ENCODE assay signal across 8 cellular contexts in the genomic region with DNA sequence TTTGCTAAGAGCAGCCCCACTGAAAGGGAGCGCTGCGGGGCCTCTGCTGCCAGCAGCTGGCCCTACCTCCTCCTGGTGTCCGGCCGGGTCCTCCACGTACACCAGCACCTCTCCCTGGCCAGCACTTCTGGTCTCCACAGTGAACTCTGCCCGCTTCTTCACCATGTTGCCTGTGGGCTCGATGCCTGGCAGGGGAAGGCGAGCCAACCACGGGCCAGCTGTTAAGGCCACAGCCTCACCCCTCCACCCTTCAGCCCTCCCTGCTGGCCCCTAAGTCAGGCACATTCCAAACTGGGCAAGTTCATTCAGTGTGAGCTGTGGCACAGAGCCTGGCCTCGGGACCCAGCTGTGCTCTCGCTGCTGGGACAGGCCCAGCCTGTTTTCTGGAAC. TPM values are rescaled to one million over a fixed set of nuclear protein-coding genes. Genes with fewer than 3 reads are reported as not detected.
DNase-seq lines count a peak whose midpoint lies in the region; ATAC-seq, FAIRE-seq and TF ChIP-seq lines count a peak whose summit lies in the region.
"Had no signal": no experiment of that assay in that cellular context is flagged by ENCODE, and none has a peak within 500 bp of the region (broad histone marks: within the 10 kb centered on the region; RNA-seq: fewer than 3 reads in every experiment).

No MANE protein-coding gene starts in this region.

- WGBS in K562 (ENCODE audit: insufficient coverage, low coverage, missing lambda C conversion rate) = 100% methylated on average over 5 of the region's 11 CpGs

- POLR2A ChIA-PET in K562 (lab: Yijun Ruan, JAX) = no interaction called here
- POLR2A ChIA-PET in naive thymus-derived CD4-positive, alpha-beta T cell (lab: Charles Lee) = interaction anchor here (0.7 kb wide), 1 partner anchor 72 kb away, joined by 3 read pairs; no protein-coding TSS in a partner anchor

- H3K27me3 Mint-ChIP-seq in naive thymus-derived CD4-positive, alpha-beta T cell = no peaks in the 10 kb centered on the region

- H3K27ac ChIP-seq in K562 (ENCODE audit: extremely low read depth, low read depth, low read length) = no peak overlapping the region
- peak overlapping the region; percentile 41 for H3K27ac ChIP-seq in naive thymus-derived CD4-positive, alpha-beta T cell (ENCODE audit: low read depth, low read length)

- H3K9me3 Mint-ChIP-seq in naive thymus-derived CD4-positive, alpha-beta T cell = no peaks in the 10 kb centered on the region

- peaks cover 61% of the 10 kb centered on the region for H3K79me2 ChIP-seq in K562 (ENCODE audit: control insufficient read depth, insufficient read depth, low read length)

- TF ChIP-seq RAD21 in K562 (CRISPR knock-in tag; conservative IDR thresholded peaks at IDR 0.05 in 1 of 2, IDR thresholded peaks at IDR 0.05 in 1 of 2) = no peak

- peaks cover 10 to 65% of the 10 kb centered on the region in 2 experiments for H3K4me1 ChIP-seq in K562 (replicated peaks in 1 of 2; ENCODE audit: control insufficient read depth in 2 of 2, insufficient read depth in 2 of 2, low read length in 2 of 2)
- peaks cover 16 to 25% of the 10 kb centered on the region in 2 donors for H3K4me1 ChIP-seq in naive thymus-derived CD4-positive, alpha-beta T cell (ENCODE audit: control insufficient read depth in 2 of 2, insufficient read depth in 2 of 2, low read length in 2 of 2)

- BruUV-seq in K562 (replicated peaks; lab: Mats Ljungman, UMichigan) = no TSS peak

- no peaks in the 10 kb centered on the region for H3K27me3 ChIP-seq in K562 (ENCODE audit: control insufficient read depth in 2 of 2, insufficient read depth in 2 of 2, low read length in 2 of 2)
- H3K27me3 ChIP-seq in naive thymus-derived CD4-positive, alpha-beta T cell (ENCODE audit: control insufficient read depth in 2 of 2, insufficient read depth in 2 of 2, low read length in 2 of 2) = no peaks in the 10 kb centered on the region

- CTCF ChIA-PET in K562 (lab: Yijun Ruan, JAX; ENCODE audit: low intra/inter-chr PET ratio) = no interaction called here
- CTCF ChIA-PET in naive thymus-derived CD4-positive, alpha-beta T cell (lab: Charles Lee) = no interaction called here

- H3K36me3 Mint-ChIP-seq in naive thymus-derived CD4-positive, alpha-beta T cell = peaks cover 0 to 25% (median 0%) of the 10 kb centered on the region in 5 donors

- peak overlapping the region in 1 of 2 experiments; percentile 26; a peak in 1 of 4 replicates for H3K9ac ChIP-seq in K562 (ENCODE audit: insufficient read depth in 1 of 2, low read depth in 2 of 2, low read length in 2 of 2)

- TF ChIP-seq POLR2A in K562 (conservative IDR thresholded peaks at IDR 0.05) = 0 out of 2 replicates have a peak, but pooled peaks have one; percentile 22

- no peaks in the 10 kb centered on the region for H3K9me3 ChIP-seq in K562 (replicated peaks; ENCODE audit: control insufficient read depth, insufficient read depth, low read depth, low read length)
- no peaks in the 10 kb centered on the region for H3K9me3 ChIP-seq in naive thymus-derived CD4-positive, alpha-beta T cell (ENCODE audit: control insufficient read depth in 2 of 3, low read length in 3 of 3)

- FAIRE-seq in K562 (lab: Jason Lieb, UNC) = no peak
- FAIRE-seq: D721Med had no signal

- ATAC-seq in K562 = no peak
- ATAC-seq in naive thymus-derived CD4-positive, alpha-beta T cell = no peak

- peaks cover 0 to 18% (median 6%) of the 10 kb centered on the region in 7 donors for H3K4me1 Mint-ChIP-seq in naive thymus-derived CD4-positive, alpha-beta T cell

- in situ Hi-C loops in K562 (cut with MboI) = no loop called here

- no peaks in the 10 kb centered on the region for H3K9me1 ChIP-seq in K562 (ENCODE audit: control insufficient read depth, insufficient read depth, low read length)

- no peak for TF ChIP-seq CTCF in K562 (IDR thresholded peaks at IDR 0.05 in 2 of 3, conservative IDR thresholded peaks at IDR 0.05 in 1 of 3; ENCODE audit: insufficient read depth in 2 of 3, low read depth in 1 of 3, low read length in 3 of 3)

- H3K4me3 ChIP-seq in K562 = no peak overlapping the region
- no peak overlapping the region for H3K4me3 ChIP-seq in naive thymus-derived CD4-positive, alpha-beta T cell (ENCODE audit: low read length)

- intact Hi-C loops in K562 (cut with micrococcal nuclease) = no loop called here
- intact Hi-C loops in naive thymus-derived CD4-positive, alpha-beta T cell (cut with micrococcal nuclease) = no loop called here

- no peaks in the 10 kb centered on the region; the same call in 1 of the 2 replicates for H4K20me1 ChIP-seq in K562 (replicated peaks; ENCODE audit: control insufficient read depth, insufficient read depth, low read length)

- H3K36me3 ChIP-seq in K562 (ENCODE audit: control insufficient read depth, insufficient read depth, low read length) = peaks cover 68% of the 10 kb centered on the region; the same call in 2 of the 3 replicates
- peaks cover 26 to 63% (median 31%) of the 10 kb centered on the region in 3 experiments for H3K36me3 ChIP-seq in naive thymus-derived CD4-positive, alpha-beta T cell (ENCODE audit: control insufficient read depth in 2 of 3, insufficient read depth in 3 of 3, low read length in 3 of 3)

- H3K27ac Mint-ChIP-seq in naive thymus-derived CD4-positive, alpha-beta T cell = peak overlapping the region in 4 of 9 donors; percentile 5 to 41 (median 28)

- H3K4me2 ChIP-seq in K562 (ENCODE audit: insufficient read depth, low read length) = no peak overlapping the region

- H3K4me3 Mint-ChIP-seq in naive thymus-derived CD4-positive, alpha-beta T cell = no peak overlapping the region

- H2AFZ ChIP-seq in K562 (ENCODE audit: low read depth, low read length) = no peak overlapping the region

- TF ChIP-seq EP300 in K562 (IDR thresholded peaks at IDR 0.05; ENCODE audit: low read length) = no peak

- DNase-seq in C1 segment of cervical spinal cord (lab: John Stamatoyannopoulos, UW) = peak in 9 of 14 donors; percentile 15 to 58 (median 37)
- DNase-seq in K562 (ENCODE audit: extremely low read depth in 1 of 4, low spot score in 3 of 4) = no peak
- DNase-seq in naive thymus-derived CD4-positive, alpha-beta T cell = no peak
- DNase-seq in NCI-H82 (lab: John Stamatoyannopoulos, UW) = no peak
- DNase-seq in T-helper 9 cell = no peak
- no peak for DNase-seq in HPDE6-E6E7 (ENCODE audit: extremely low spot score)
- DNase-seq: NCI-H2081 had no signal

RNA-seq across cellular contexts. Expression of gene FLNA, which starts 7.8 kb away (rescaled TPM):
- total RNA-seq in K562 (2011; cell fraction: chromatin; rRNA removed; ENCODE audit: low replicate concordance) = 432 and 1,364 TPM in 2 replicates
- 816 and 818 TPM in 2 replicates for total RNA-seq in K562 (2011; cell fraction: nucleolus; rRNA removed)
- 362 and 459 TPM in 2 replicates for total RNA-seq in K562 (2011; cell fraction: nucleoplasm; rRNA removed)
- total RNA-seq in K562 (2014; rRNA removed) (554 and 803 TPM in 2 replicates), K562 (2014; rRNA removed; fragmentation: Illumina TruSeq; extraction: Trizol) (72.2 and 110 TPM in 2 replicates), K562 (2015; rRNA removed; fragmentation: Illumina TruSeq; extraction: Trizol) (135 and 162 TPM in 2 replicates), K562 (2021) (672 and 735 TPM in 2 replicates)
- polyA plus RNA-seq in K562 (2011; rRNA removed) (86.6 and 165 TPM in 2 replicates), K562 (2014; fragmentation: Illumina TruSeq; extraction: Trizol) (329 and 438 TPM in 2 replicates), K562 (2014; fragmentation: Nextera tagmentation; extraction: Ambion mirVana) (1 to 10 TPM; 6.2 to 6.8 TPM), K562 (2014; rRNA removed) (226 and 245 TPM in 2 replicates)
- polyA plus RNA-seq in K562 (2011; cell fraction: cytosol; rRNA removed) = 122 and 183 TPM in 2 replicates
- polyA plus RNA-seq in K562 (2011; cell fraction: nucleus; rRNA removed) = 624 and 751 TPM in 2 replicates
- polyA plus RNA-seq in K562 (2012) = 392 and 593 TPM in 2 replicates
- polyA minus RNA-seq in K562 (2011; rRNA and poly(A)+ RNA removed) = 249 and 291 TPM in 2 replicates
- 522 and 767 TPM in 2 replicates for polyA minus RNA-seq in K562 (2011; cell fraction: cytosol; rRNA and poly(A)+ RNA removed)
- 248 and 324 TPM in 2 replicates for polyA minus RNA-seq in K562 (2011; cell fraction: nucleus; rRNA and poly(A)+ RNA removed)
- 1,000 to 10,000 TPM in 2 of 5 experiments, 100 to 1,000 TPM in 3; 440 to 1,423 (median 604) TPM for total RNA-seq in naive thymus-derived CD4-positive, alpha-beta T cell
- polyA plus RNA-seq in naive thymus-derived CD4-positive, alpha-beta T cell = 100 to 1,000 TPM in 1 of 2 donors, 10 to 100 TPM in 1; 96.0 to 333 TPM

RNA-seq across cellular contexts. Expression of gene EMD, which starts 12.4 kb away (rescaled TPM):
- 41.8 and 93.2 TPM in 2 replicates for total RNA-seq in K562 (2011; cell fraction: chromatin; rRNA removed; ENCODE audit: low replicate concordance)
- total RNA-seq in K562 (2011; cell fraction: nucleolus; rRNA removed) = 88.9 and 97.4 TPM in 2 replicates
- 70.5 and 73.6 TPM in 2 replicates for total RNA-seq in K562 (2011; cell fraction: nucleoplasm; rRNA removed)
- total RNA-seq in K562 (2014; rRNA removed) (32.9 and 36.2 TPM in 2 replicates), K562 (2014; rRNA removed; fragmentation: Illumina TruSeq; extraction: Trizol) (37.5 and 38.3 TPM in 2 replicates), K562 (2015; rRNA removed; fragmentation: Illumina TruSeq; extraction: Trizol) (61.9 and 67.8 TPM in 2 replicates), K562 (2021) (124 and 135 TPM in 2 replicates)
- polyA plus RNA-seq in K562 (2011; rRNA removed) (77.4 and 81.2 TPM in 2 replicates), K562 (2014; fragmentation: Illumina TruSeq; extraction: Trizol) (177 and 206 TPM in 2 replicates), K562 (2014; fragmentation: Nextera tagmentation; extraction: Ambion mirVana) (1 to 10 TPM; 2.3 to 3.1 TPM), K562 (2014; rRNA removed) (86.7 and 110 TPM in 2 replicates)
- 100.0 and 121 TPM in 2 replicates for polyA plus RNA-seq in K562 (2011; cell fraction: cytosol; rRNA removed)
- 238 and 242 TPM in 2 replicates for polyA plus RNA-seq in K562 (2011; cell fraction: nucleus; rRNA removed)
- 125 and 134 TPM in 2 replicates for polyA plus RNA-seq in K562 (2012)
- 24.0 and 43.3 TPM in 2 replicates for polyA minus RNA-seq in K562 (2011; rRNA and poly(A)+ RNA removed)
- 51.3 and 57.9 TPM in 2 replicates for polyA minus RNA-seq in K562 (2011; cell fraction: cytosol; rRNA and poly(A)+ RNA removed)
- 28.5 and 40.8 TPM in 2 replicates for polyA minus RNA-seq in K562 (2011; cell fraction: nucleus; rRNA and poly(A)+ RNA removed)
- 100 to 1,000 TPM in 2 of 5 experiments, 10 to 100 TPM in 3; 53.5 to 141 (median 89.9) TPM for total RNA-seq in naive thymus-derived CD4-positive, alpha-beta T cell
- polyA plus RNA-seq in naive thymus-derived CD4-positive, alpha-beta T cell = 10 to 100 TPM; 31.5 to 34.6 TPM

RNA-seq across cellular contexts. Expression of gene RPL10, which starts 31.5 kb away (rescaled TPM):
- total RNA-seq in K562 (2011; cell fraction: chromatin; rRNA removed; ENCODE audit: low replicate concordance) = 652 and 1,355 TPM in 2 replicates
- total RNA-seq in K562 (2011; cell fraction: nucleolus; rRNA removed) = 1,356 and 1,561 TPM in 2 replicates
- total RNA-seq in K562 (2011; cell fraction: nucleoplasm; rRNA removed) = 1,670 and 2,786 TPM in 2 replicates
- total RNA-seq in K562 (2014; rRNA removed) (4,111 and 4,705 TPM in 2 replicates), K562 (2014; rRNA removed; fragmentation: Illumina TruSeq; extraction: Trizol) (3,682 and 4,010 TPM in 2 replicates), K562 (2015; rRNA removed; fragmentation: Illumina TruSeq; extraction: Trizol) (3,735 and 3,774 TPM in 2 replicates), K562 (2021) (4,299 and 4,408 TPM in 2 replicates)
- polyA plus RNA-seq in K562 (2011; rRNA removed) (5,297 and 6,545 TPM in 2 replicates), K562 (2014; fragmentation: Illumina TruSeq; extraction: Trizol) (6,119 and 7,432 TPM in 2 replicates), K562 (2014; fragmentation: Nextera tagmentation; extraction: Ambion mirVana) (1,000 to 10,000 TPM; 5,014 to 7,600 TPM), K562 (2014; rRNA removed) (6,193 and 7,323 TPM in 2 replicates)
- polyA plus RNA-seq in K562 (2011; cell fraction: cytosol; rRNA removed) = 7,052 and 10,074 TPM in 2 replicates
- polyA plus RNA-seq in K562 (2011; cell fraction: nucleus; rRNA removed) = 3,562 and 5,028 TPM in 2 replicates
- polyA plus RNA-seq in K562 (2012) = 5,208 and 8,851 TPM in 2 replicates
- polyA minus RNA-seq in K562 (2011; rRNA and poly(A)+ RNA removed) = 1,451 and 1,523 TPM in 2 replicates
- polyA minus RNA-seq in K562 (2011; cell fraction: cytosol; rRNA and poly(A)+ RNA removed) = 1,578 and 1,804 TPM in 2 replicates
- 368 and 622 TPM in 2 replicates for polyA minus RNA-seq in K562 (2011; cell fraction: nucleus; rRNA and poly(A)+ RNA removed)
- 1,000 to 10,000 TPM; 2,926 to 5,130 (median 5,063) TPM for total RNA-seq in naive thymus-derived CD4-positive, alpha-beta T cell
- polyA plus RNA-seq in naive thymus-derived CD4-positive, alpha-beta T cell = 1,000 to 10,000 TPM; 6,302 to 7,439 TPM

RNA-seq across cellular contexts. Expression of gene DNASE1L1, which starts 42.4 kb away (rescaled TPM):
- total RNA-seq in K562 (2011; cell fraction: chromatin; rRNA removed; ENCODE audit: low replicate concordance) = 14.4 and 29.9 TPM in 2 replicates
- 32.4 and 37.9 TPM in 2 replicates for total RNA-seq in K562 (2011; cell fraction: nucleolus; rRNA removed)
- 24.0 and 27.8 TPM in 2 replicates for total RNA-seq in K562 (2011; cell fraction: nucleoplasm; rRNA removed)
- total RNA-seq in K562 (2014; rRNA removed) (12.4 and 16.4 TPM in 2 replicates), K562 (2014; rRNA removed; fragmentation: Illumina TruSeq; extraction: Trizol) (5.7 and 5.9 TPM in 2 replicates), K562 (2015; rRNA removed; fragmentation: Illumina TruSeq; extraction: Trizol) (4.9 and 5.5 TPM in 2 replicates), K562 (2021) (10.9 and 11.2 TPM in 2 replicates)
- polyA plus RNA-seq in K562 (2011; rRNA removed) (12.6 and 14.8 TPM in 2 replicates), K562 (2014; fragmentation: Illumina TruSeq; extraction: Trizol) (7.9 and 12.9 TPM in 2 replicates), K562 (2014; fragmentation: Nextera tagmentation; extraction: Ambion mirVana) (under 1 TPM; 0.73 to 0.74 TPM), K562 (2014; rRNA removed) (11.6 and 16.4 TPM in 2 replicates)
- polyA plus RNA-seq in K562 (2011; cell fraction: cytosol; rRNA removed) = 18.6 and 34.4 TPM in 2 replicates
- polyA plus RNA-seq in K562 (2011; cell fraction: nucleus; rRNA removed) = 18.8 and 31.1 TPM in 2 replicates
- polyA plus RNA-seq in K562 (2012) = 14.5 and 24.0 TPM in 2 replicates
- polyA minus RNA-seq in K562 (2011; rRNA and poly(A)+ RNA removed) = 5.2 and 6.9 TPM in 2 replicates
- 8.1 and 9.3 TPM in 2 replicates for polyA minus RNA-seq in K562 (2011; cell fraction: cytosol; rRNA and poly(A)+ RNA removed)
- polyA minus RNA-seq in K562 (2011; cell fraction: nucleus; rRNA and poly(A)+ RNA removed) = 4.7 and 6.1 TPM in 2 replicates
- total RNA-seq in naive thymus-derived CD4-positive, alpha-beta T cell = 10 to 100 TPM; 18.4 to 31.1 (median 21.7) TPM
- polyA plus RNA-seq in naive thymus-derived CD4-positive, alpha-beta T cell = 10 to 100 TPM; 11.1 to 19.6 TPM

RNA-seq across cellular contexts. Expression of gene TAFAZZIN, which starts 44.7 kb away (rescaled TPM):
- total RNA-seq in K562 (2011; cell fraction: chromatin; rRNA removed; ENCODE audit: low replicate concordance) = 68.1 and 155 TPM in 2 replicates
- total RNA-seq in K562 (2011; cell fraction: nucleolus; rRNA removed) = 126 and 130 TPM in 2 replicates
- total RNA-seq in K562 (2011; cell fraction: nucleoplasm; rRNA removed) = 84.5 and 90.6 TPM in 2 replicates
- total RNA-seq in K562 (2014; rRNA removed) (20.2 and 33.7 TPM in 2 replicates), K562 (2014; rRNA removed; fragmentation: Illumina TruSeq; extraction: Trizol) (10.7 and 11.3 TPM in 2 replicates), K562 (2015; rRNA removed; fragmentation: Illumina TruSeq; extraction: Trizol) (15.6 and 17.1 TPM in 2 replicates), K562 (2021) (29.6 and 32.2 TPM in 2 replicates)
- polyA plus RNA-seq in K562 (2011; rRNA removed) (24.0 and 39.6 TPM in 2 replicates), K562 (2014; fragmentation: Illumina TruSeq; extraction: Trizol) (20.2 and 25.0 TPM in 2 replicates), K562 (2014; fragmentation: Nextera tagmentation; extraction: Ambion mirVana) (under 1 TPM; 0.49 to 0.64 TPM), K562 (2014; rRNA removed) (33.6 and 40.7 TPM in 2 replicates)
- 24.2 and 26.2 TPM in 2 replicates for polyA plus RNA-seq in K562 (2011; cell fraction: cytosol; rRNA removed)
- polyA plus RNA-seq in K562 (2011; cell fraction: nucleus; rRNA removed) = 415 and 432 TPM in 2 replicates
- polyA plus RNA-seq in K562 (2012) = 21.3 and 52.8 TPM in 2 replicates
- polyA minus RNA-seq in K562 (2011; rRNA and poly(A)+ RNA removed) = 7.7 and 17.0 TPM in 2 replicates
- 8.3 and 13.7 TPM in 2 replicates for polyA minus RNA-seq in K562 (2011; cell fraction: cytosol; rRNA and poly(A)+ RNA removed)
- polyA minus RNA-seq in K562 (2011; cell fraction: nucleus; rRNA and poly(A)+ RNA removed) = 45.6 and 52.2 TPM in 2 replicates
- total RNA-seq in naive thymus-derived CD4-positive, alpha-beta T cell = 100 to 1,000 TPM in 3 of 5 experiments, 10 to 100 TPM in 2; 90.9 to 130 (median 108) TPM
- 10 to 100 TPM; 40.4 to 46.4 TPM for polyA plus RNA-seq in naive thymus-derived CD4-positive, alpha-beta T cell

Comparison
In these comparisons a context has a peak if more than half of its experiments do, and no peak if none do; other contexts are left out.
1. DNase-seq: peak in C1 segment of cervical spinal cord (9 of 14); none in K562 (0 of 4), naive thymus-derived CD4-positive, alpha-beta T cell (0 of 9), NCI-H82 (single experiment), T-helper 9 cell (single experiment) and HPDE6-E6E7 (single experiment).